Comparison of ENCODE assay signal across 22 cellular contexts in the genomic region with DNA sequence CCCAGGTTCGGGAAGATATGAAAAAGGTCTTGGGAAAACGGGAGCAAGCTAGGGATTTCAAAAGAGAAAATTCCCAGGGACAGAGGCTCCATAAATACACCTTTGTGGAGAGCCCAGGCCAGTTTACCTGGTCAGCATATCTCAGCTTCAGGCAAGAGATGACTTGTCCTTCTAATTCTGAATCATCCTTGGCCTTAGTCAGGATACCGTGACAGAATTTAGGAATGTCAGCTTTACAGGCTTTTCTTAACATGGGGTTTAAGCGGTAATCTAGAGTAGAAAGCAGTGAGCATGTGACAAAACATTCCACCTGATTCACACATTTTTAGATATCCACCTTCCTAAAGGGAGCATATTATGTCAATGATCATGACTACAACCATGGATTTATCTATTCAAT. TPM values are rescaled to one million over a fixed set of nuclear protein-coding genes. Genes with fewer than 3 reads are reported as not detected.
DNase-seq lines count a peak whose midpoint lies in the region; FAIRE-seq and TF ChIP-seq lines count a peak whose summit lies in the region.
"Had no signal": no experiment of that assay in that cellular context is flagged by ENCODE, and none has a peak within 500 bp of the region (broad histone marks: within the 10 kb centered on the region; RNA-seq: fewer than 3 reads in every experiment).

No MANE protein-coding gene starts in this region.

- H3K9ac ChIP-seq in keratinocyte (ENCODE audit: control insufficient read depth, extremely low read depth, insufficient read depth, low read length), result peak overlapping the region; percentile 35

- peaks cover 20 to 22% of the 10 kb centered on the region in 2 experiments for H3K36me3 ChIP-seq in keratinocyte (ENCODE audit: control insufficient read depth in 2 of 2, extremely low read depth in 1 of 2, insufficient read depth in 2 of 2, low read length in 2 of 2)

- H3K9me3 ChIP-seq in keratinocyte (ENCODE audit: control insufficient read depth, low read depth, low read length), result no peaks in the 10 kb centered on the region
- H3K9me3 ChIP-seq: pancreas, thoracic aorta had no signal

- DNase-seq in M059J (ENCODE audit: low read depth) (peak; percentile 55), astrocyte of the hippocampus (ENCODE audit: low read depth, low spot score) (peak; percentile 29), keratinocyte (ENCODE audit: low read depth, low spot score) (peak; percentile 50), dedifferentiated amniotic fluid mesenchymal stem cell (ENCODE audit: extremely low spot score) (no peak), islet precursor cell (no peak), retina (no peak)
- DNase-seq in activated CD4-positive, CD25-positive, alpha-beta regulatory T cell (lab: John Stamatoyannopoulos, UW), result no peak
- DNase-seq: activated CD4-positive, alpha-beta T cell treated with anti-CD3 and anti-CD28 coated beads for 1 hour; activated CD8-positive, alpha-beta memory T cell treated with anti-CD3 and anti-CD28 coated beads for 24 hours; activated naive CD4-positive, alpha-beta T cell treated with anti-CD3 and anti-CD28 coated beads, Interleukin-2, amount 10 ng/mL, durations not matched to agents 7 days and 5 days; activated T-cell treated with anti-CD3 and anti-CD28 coated beads, Interleukin-2, amount 50 U/mL, for 48 hours; cerebellar nuclear complex; DMS79 treated with DMSO at 0.1 percent for 48 hours; effector memory CD8-positive, alpha-beta T cell; natural killer cell; NCI-H1694 treated with DMSO at 0.1 percent for 48 hours; NCI-H69; pancreas; SHP77; stimulated activated CD4-positive, alpha-beta T cell treated with anti-CD3 and anti-CD28 coated beads, Interleukin-2, amount 100 ng/mL, for 24 hours had no signal

- peak overlapping the region; percentile 22 for H3K4me2 ChIP-seq in keratinocyte (ENCODE audit: control insufficient read depth, extremely low read depth, insufficient read depth, low read depth, low read length)

- no peaks in the 10 kb centered on the region for H4K20me1 ChIP-seq in keratinocyte (ENCODE audit: control insufficient read depth, extremely low read depth, insufficient read depth, low read length)

- TF ChIP-seq CTCF in keratinocyte (optimal IDR thresholded peaks at IDR 0.05 in 1 of 3, IDR thresholded peaks at IDR 0.05 in 1 of 3, conservative IDR thresholded peaks at IDR 0.05 in 1 of 3; ENCODE audit: extremely low read depth in 1 of 3, insufficient read depth in 2 of 3, low read length in 3 of 3), result no peak

- peaks cover 17% of the 10 kb centered on the region for H3K4me1 ChIP-seq in keratinocyte (ENCODE audit: control insufficient read depth, extremely low read depth, insufficient read depth, low read length)

- dilution Hi-C loops in keratinocyte (cut with MboI; ENCODE audit: extremely low pct_ligation_motif_present, low sequenced_read_pairs), result no loop called here

- H3K27me3 ChIP-seq in keratinocyte (ENCODE audit: control insufficient read depth, extremely low read depth, insufficient read depth, low read length), result no peaks in the 10 kb centered on the region
- H3K27me3 ChIP-seq: pancreas had no signal

- peak; percentile 94 for FAIRE-seq in keratinocyte (lab: Jason Lieb, UNC)
- FAIRE-seq: GM12891, pancreas had no signal

- peaks cover 5% of the 10 kb centered on the region for H3K9me1 ChIP-seq in keratinocyte (ENCODE audit: control insufficient read depth, extremely low read depth, insufficient read depth, low read length)

- H3K79me2 ChIP-seq in keratinocyte (ENCODE audit: control insufficient read depth, insufficient read depth, low read length), result no peaks in the 10 kb centered on the region

- no peak overlapping the region for H3K4me3 ChIP-seq in keratinocyte (ENCODE audit: control insufficient read depth in 2 of 3, extremely low read depth in 1 of 3, insufficient read depth in 2 of 3, low read depth in 1 of 3, low read length in 3 of 3)
- H3K4me3 ChIP-seq: pancreas, thoracic aorta had no signal

- peak overlapping the region; percentile 58 for H3K27ac ChIP-seq in keratinocyte (ENCODE audit: control insufficient read depth, insufficient read depth, low read length)
- H3K27ac ChIP-seq: pancreas, thoracic aorta had no signal

- no peak overlapping the region for H2AFZ ChIP-seq in keratinocyte (ENCODE audit: control insufficient read depth, low read length)

RNA-seq across cellular contexts. Expression of gene CLEC18B, which starts 41.1 kb away (rescaled TPM):
- total RNA-seq in M059J (2014; rRNA removed; shearing (Covaris generic)), result 0.44 TPM in 1 of 2 replicates, not detected in the other
- polyA plus RNA-seq in keratinocyte, result 0.05 to 0.90 TPM (median 0.46 TPM) in 3 replicates
- polyA plus RNA-seq in keratinocyte (2011; ENCODE audit: low read depth), result not detected
- polyA plus RNA-seq in keratinocyte (2011; cell fraction: cytosol; rRNA removed), result 0.19 TPM in 1 of 2 replicates, not detected in the other
- 2.4 and 3.8 TPM in 2 replicates for polyA plus RNA-seq in keratinocyte (2011; cell fraction: nucleus; rRNA removed)
- 0.42 and 1.2 TPM in 2 replicates for polyA plus RNA-seq in keratinocyte (2012; ENCODE audit: low replicate concordance)
- polyA minus RNA-seq in keratinocyte, result 0.59 to 0.74 TPM in 2 of 3 replicates, not detected in the other
- polyA minus RNA-seq in keratinocyte (2011; cell fraction: cytosol; rRNA and poly(A)+ RNA removed), result not detected
- polyA minus RNA-seq in keratinocyte (2011; cell fraction: nucleus; rRNA and poly(A)+ RNA removed), result 2.4 TPM in 1 of 2 replicates, not detected in the other

Comparison
In these comparisons a context has a peak if more than half of its experiments do, and no peak if none do; other contexts are left out.
1. DNase-seq: peak in M059J (single experiment), astrocyte of the hippocampus (single experiment) and keratinocyte (single experiment); none in dedifferentiated amniotic fluid mesenchymal stem cell (single experiment), islet precursor cell (single experiment), activated CD4-positive, CD25-positive, alpha-beta regulatory T cell (0 of 4) and retina (single experiment).